Comparison of ENCODE assay signal across 18 cellular contexts in the genomic region with DNA sequence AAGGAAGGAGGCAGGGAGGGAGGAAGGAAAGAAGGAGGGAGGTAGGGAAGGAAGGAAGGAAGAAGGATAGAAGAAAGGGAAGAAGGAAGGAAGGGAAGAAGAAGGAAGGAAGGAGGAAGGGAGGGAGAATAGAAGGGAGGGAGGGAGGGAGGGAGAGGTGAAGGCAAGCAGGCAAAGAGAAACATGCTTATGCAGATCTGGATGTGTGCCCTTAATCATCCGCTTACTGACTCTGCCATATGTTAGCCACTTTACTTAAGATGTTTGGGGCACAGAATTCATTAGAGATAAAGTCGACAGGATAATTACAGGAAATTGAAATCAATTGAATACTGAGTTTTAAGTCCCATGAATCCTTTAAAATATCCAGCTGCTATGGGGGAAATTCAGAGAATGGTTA.
"Had no signal": no experiment of that assay in that cellular context is flagged by ENCODE, and none has a peak within 500 bp of the region (broad histone marks: within the 10 kb centered on the region; RNA-seq: fewer than 3 reads in every experiment).

No MANE protein-coding gene starts in this region.

- H3K4me1 ChIP-seq: esophagus muscularis mucosa, gastrocnemius medialis, lower lobe of right lung, sigmoid colon, stomach, transverse colon had no signal

- H3K9me3 ChIP-seq: gastrocnemius medialis, lower lobe of right lung, sigmoid colon, thoracic aorta, transverse colon had no signal

- DNase-seq: effector memory CD4-positive, alpha-beta T cell; gastrocnemius medialis; glutamatergic neuron; islet precursor cell; lower lobe of right lung; natural killer cell; posterior cingulate gyrus; sigmoid colon; stimulated activated CD4-positive, alpha-beta T cell treated with anti-CD3 and anti-CD28 coated beads, Interleukin-2, amount 100 ng/mL, for 24 hours; stimulated activated CD4-positive, alpha-beta T cell treated with anti-CD3 and anti-CD28 coated beads, Interleukin-4, amount 100 ng/mL, for 4 hours; stimulated activated naive CD4-positive, alpha-beta T cell; stomach; substantia nigra; transverse colon had no signal

- H3K4me3 ChIP-seq: esophagus muscularis mucosa, gastrocnemius medialis, lower lobe of right lung, sigmoid colon, skin epidermis, stomach, thoracic aorta, transverse colon had no signal

- H3K36me3 ChIP-seq: esophagus muscularis mucosa, gastrocnemius medialis, lower lobe of right lung, sigmoid colon, stomach, thoracic aorta, transverse colon had no signal

- H3K27ac ChIP-seq: epithelial cell of prostate, esophagus muscularis mucosa, gastrocnemius medialis, lower lobe of right lung, sigmoid colon, skin epidermis, stomach, thoracic aorta, transverse colon had no signal

- H3K27me3 ChIP-seq: esophagus muscularis mucosa, gastrocnemius medialis, sigmoid colon, stomach, transverse colon had no signal
